ENCODE assay signal across 27 cellular contexts in the genomic region with DNA sequence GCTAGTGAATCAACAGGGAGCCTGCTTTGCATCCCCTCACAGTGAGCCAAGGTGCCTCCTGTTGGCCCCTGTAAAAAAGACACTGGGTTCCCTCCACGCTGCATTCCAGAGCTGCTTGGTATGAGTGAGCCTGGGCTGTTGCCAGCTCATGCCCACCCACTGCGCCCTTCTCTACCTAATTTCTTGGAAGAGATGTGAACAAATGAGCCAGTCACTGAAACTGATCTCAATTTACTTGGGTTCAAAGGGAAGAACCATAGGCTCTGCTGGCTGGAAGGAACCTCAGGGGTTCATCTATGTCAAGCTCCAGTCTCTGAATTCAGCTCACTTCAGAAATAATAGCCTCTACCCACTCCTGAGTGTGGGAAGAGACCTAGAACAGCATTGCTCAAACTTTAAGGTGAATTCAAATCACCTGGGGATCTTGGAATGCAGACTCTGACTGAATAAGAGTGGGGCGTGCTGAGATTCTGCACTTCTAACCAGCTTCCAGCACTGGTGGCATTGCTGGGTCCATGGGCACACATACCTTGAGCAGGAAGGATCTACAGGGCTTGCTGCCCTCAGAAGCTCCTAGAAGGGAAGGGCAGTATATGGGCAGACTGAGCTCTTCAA. TPM values are rescaled to one million over a fixed set of nuclear protein-coding genes. Genes with fewer than 3 reads are reported as not detected.
"Had no signal": no experiment of that assay in that cellular context is flagged by ENCODE, and none has a peak within 500 bp of the region (broad histone marks: within the 10 kb centered on the region; RNA-seq: fewer than 3 reads in every experiment).

No MANE protein-coding gene starts in this region.

- H3K36me3 ChIP-seq: adrenal gland, Peyer's patch had no signal

- H3K4me3 Mint-ChIP-seq: activated CD8-positive, alpha-beta T cell treated with anti-CD3 and anti-CD28 coated beads, Interleukin-2, amount 10 ng/mL, durations not matched to agents 7 days and 5 days; activated naive CD8-positive, alpha-beta T cell treated with anti-CD3 and anti-CD28 coated beads, Interleukin-2, amount 10 ng/mL, durations not matched to agents 7 days and 5 days; T-helper 17 cell had no signal

- FAIRE-seq: K562, TTC549 had no signal

- DNase-seq: activated CD4-positive, alpha-beta T cell treated with anti-CD3 and anti-CD28 coated beads for 4 hours; activated CD4-positive, alpha-beta T cell treated with anti-CD3 and anti-CD28 coated beads, Interleukin-2, amount 50 U/mL, for 4 hours; activated CD8-positive, alpha-beta memory T cell treated with anti-CD3 and anti-CD28 coated beads, Interleukin-2, amount 50 U/mL, for 48 hours; activated CD8-positive, alpha-beta T cell treated with anti-CD3 and anti-CD28 coated beads, Interleukin-2, amount 10 ng/mL, durations not matched to agents 7 days and 5 days; activated naive CD4-positive, alpha-beta T cell treated with anti-CD3 and anti-CD28 coated beads, Interleukin-2, amount 50 U/mL, for 16 hours; activated naive CD8-positive, alpha-beta T cell treated with anti-CD3 and anti-CD28 coated beads, Interleukin-2, amount 10 ng/mL, durations not matched to agents 7 days and 5 days; activated T-cell treated with anti-CD3 and anti-CD28 coated beads, Interleukin-2, amount 50 U/mL, for 1 hour; adrenal gland; body of pancreas; Karpas-422; MM.1S; NCI-H1105; NCI-H1436; NCI-H1694 treated with DMSO at 0.1 percent for 48 hours; NCI-H2029 treated with DMSO at 0.1 percent for 48 hours; NCI-H345; NCI-H510A; NCI-H526 treated with DMSO at 0.1 percent for 48 hours; NK-92 treated with Interleukin-12 subunit alpha and Interleukin-12 subunit beta, amount 100 ng/mL, for 24 hours; Peyer's patch; Right ventricle myocardium superior; T-helper 17 cell; T-helper 9 cell had no signal

- H3K9me3 Mint-ChIP-seq: activated naive CD8-positive, alpha-beta T cell treated with anti-CD3 and anti-CD28 coated beads, Interleukin-2, amount 10 ng/mL, durations not matched to agents 7 days and 5 days had no signal

- ATAC-seq: activated CD8-positive, alpha-beta T cell treated with anti-CD3 and anti-CD28 coated beads, Interleukin-2, amount 10 ng/mL, durations not matched to agents 7 days and 5 days; body of pancreas; K562; T-helper 17 cell had no signal

- H3K9me3 ChIP-seq: adrenal gland, body of pancreas, Peyer's patch had no signal

- H3K4me1 ChIP-seq: adrenal gland had no signal

- H3K27me3 ChIP-seq: adrenal gland, body of pancreas, Peyer's patch had no signal

- H3K27ac ChIP-seq: adrenal gland, body of pancreas, Peyer's patch, RWPE1 had no signal

- H3K27ac Mint-ChIP-seq: activated CD8-positive, alpha-beta T cell treated with anti-CD3 and anti-CD28 coated beads, Interleukin-2, amount 10 ng/mL, durations not matched to agents 7 days and 5 days; activated naive CD8-positive, alpha-beta T cell treated with anti-CD3 and anti-CD28 coated beads, Interleukin-2, amount 10 ng/mL, durations not matched to agents 7 days and 5 days; T-helper 17 cell had no signal

- H3K4me3 ChIP-seq: adrenal gland, body of pancreas, K562, Peyer's patch had no signal

- H3K36me3 Mint-ChIP-seq: activated naive CD8-positive, alpha-beta T cell treated with anti-CD3 and anti-CD28 coated beads, Interleukin-2, amount 10 ng/mL, durations not matched to agents 7 days and 5 days had no signal

RNA-seq across cellular contexts. Expression of gene TMPRSS4, which starts 5.4 kb away (rescaled TPM):
- total RNA-seq: Right ventricle myocardium superior, SK-MEL-5, T-helper 17 cell had no signal

RNA-seq across cellular contexts. Expression of gene SMIM35, which starts 15.2 kb away (rescaled TPM):
- total RNA-seq: body of pancreas, K562, Peyer's patch, Right ventricle myocardium superior, SK-MEL-5 had no signal
